ENCODE assay signal across 8 cellular contexts in the genomic region with DNA sequence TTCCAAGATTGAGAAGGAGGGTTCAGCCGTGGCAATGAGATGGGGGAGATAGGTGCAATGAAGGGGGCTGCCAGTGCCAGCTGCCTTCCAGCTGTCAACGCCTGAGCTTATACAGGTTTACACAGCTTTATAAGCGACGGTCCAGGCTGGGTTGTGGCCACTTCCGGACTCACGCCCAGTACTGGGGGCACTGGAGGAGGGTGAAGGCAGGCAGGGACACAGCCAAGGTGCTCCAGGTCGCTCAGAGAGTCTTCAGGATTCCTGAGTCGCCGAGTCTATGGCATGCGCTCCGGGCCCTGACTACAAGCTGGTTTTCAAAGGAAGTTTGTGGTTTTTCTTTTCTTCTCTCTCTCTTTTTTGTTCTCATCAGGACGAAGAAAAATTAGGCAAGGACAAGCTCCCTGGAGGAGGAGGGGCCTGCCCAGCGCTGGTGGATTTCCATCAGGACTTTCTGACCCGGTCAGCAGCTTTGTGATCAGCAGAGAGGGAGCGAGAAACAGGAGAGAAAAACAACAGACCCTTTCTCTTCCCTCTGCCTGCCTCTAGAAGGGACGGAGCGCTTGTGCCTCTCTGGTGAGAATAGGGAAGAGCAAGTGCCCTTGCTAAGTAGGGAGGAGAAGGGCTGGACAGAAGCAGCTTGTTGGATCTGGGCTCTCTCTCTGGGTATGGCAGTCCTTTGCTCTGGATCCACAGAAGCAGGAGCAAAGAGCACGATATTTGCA. TPM values are rescaled to one million over a fixed set of nuclear protein-coding genes. Genes with fewer than 3 reads are reported as not detected.
A peak's percentile ranks its signal among the peaks of the same experiment; 100 is the strongest.
DNase-seq lines count a peak whose midpoint lies in the region; ATAC-seq and TF ChIP-seq lines count a peak whose summit lies in the region.

A gene with protein sequence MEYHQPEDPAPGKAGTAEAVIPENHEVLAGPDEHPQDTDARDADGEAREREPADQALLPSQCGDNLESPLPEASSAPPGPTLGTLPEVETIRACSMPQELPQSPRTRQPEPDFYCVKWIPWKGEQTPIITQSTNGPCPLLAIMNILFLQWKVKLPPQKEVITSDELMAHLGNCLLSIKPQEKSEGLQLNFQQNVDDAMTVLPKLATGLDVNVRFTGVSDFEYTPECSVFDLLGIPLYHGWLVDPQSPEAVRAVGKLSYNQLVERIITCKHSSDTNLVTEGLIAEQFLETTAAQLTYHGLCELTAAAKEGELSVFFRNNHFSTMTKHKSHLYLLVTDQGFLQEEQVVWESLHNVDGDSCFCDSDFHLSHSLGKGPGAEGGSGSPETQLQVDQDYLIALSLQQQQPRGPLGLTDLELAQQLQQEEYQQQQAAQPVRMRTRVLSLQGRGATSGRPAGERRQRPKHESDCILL (minus strand): TSS at position 572 of the 722 bp plus-strand sequence. CDS start 4,285 bp downstream, outside the sequence.

- H3K36me3 ChIP-seq in KOPT-K1 (ENCODE audit: insufficient read depth, low read length) (no peaks in the 10 kb centered on the region), Peyer's patch (peaks cover 0 to 15% (median 0%) of the 10 kb centered on the region in 3 donors)

- peak in 4 of 6 experiments; percentile 20 to 58 (median 53) for TF ChIP-seq CTCF in Peyer's patch (IDR thresholded peaks at IDR 0.05)

- peak; percentile 59 for DNase-seq in stimulated activated CD4-positive, alpha-beta T cell treated with anti-CD3 and anti-CD28 coated beads, Interleukin-15, amount 100 ng/mL, for 24 hours
- no peak for DNase-seq in stimulated activated CD4-positive, alpha-beta T cell treated with anti-CD3 and anti-CD28 coated beads, Interleukin-12 subunit alpha, Interleukin-12 subunit beta, amount 100 ng/mL, for 4 hours
- peak; percentile 58 to 86 (median 78) for DNase-seq in Peyer's patch
- peak; percentile 88 for DNase-seq in amniotic epithelial cell (ENCODE audit: low read depth)
- peak; percentile 72 for DNase-seq in Right ventricle myocardium superior
- peak; percentile 72 for DNase-seq in non-pigmented ciliary epithelial cell (ENCODE audit: low read depth)

- H3K27me3 ChIP-seq in Peyer's patch: no peaks in the 10 kb centered on the region

- ATAC-seq in Right ventricle myocardium superior (ENCODE audit: poor library complexity): peak; percentile 76
- no peak for ATAC-seq in HG02588 (IDR thresholded peaks at IDR 0.05; ENCODE audit: unreplicated experiment)

- H3K4me3 ChIP-seq in Peyer's patch: peak within 1 kb of the TSS; percentile 53 to 78 (median 61)

- H3K27ac ChIP-seq in KOPT-K1 (ENCODE audit: low read depth, low read length, poor library complexity, severe bottlenecking) (peak within 1 kb of the TSS; percentile 74), Peyer's patch (peak within 1 kb of the TSS; percentile 78 to 94 (median 85))

- intact Hi-C loops in Right ventricle myocardium superior (cut with DNase I): no loop called here

- H3K9me3 ChIP-seq in KOPT-K1 (ENCODE audit: insufficient read depth, low read length, poor library complexity, severe bottlenecking) (no peaks in the 10 kb centered on the region), Peyer's patch (no peaks in the 10 kb centered on the region)

- peak; percentile 61 to 79 for TF ChIP-seq POLR2A in Peyer's patch (IDR thresholded peaks at IDR 0.05)

- peaks cover 0 to 74% (median 14%) of the 10 kb centered on the region in 4 donors for H3K4me1 ChIP-seq in Peyer's patch

RNA-seq across cellular contexts. Expression of the gene that starts here (rescaled TPM):
- total RNA-seq in Peyer's patch (10 to 100 TPM; 37.1 to 76.4 (median 57.4) TPM), Right ventricle myocardium superior (41.6 TPM)
